In the genomic region with DNA sequence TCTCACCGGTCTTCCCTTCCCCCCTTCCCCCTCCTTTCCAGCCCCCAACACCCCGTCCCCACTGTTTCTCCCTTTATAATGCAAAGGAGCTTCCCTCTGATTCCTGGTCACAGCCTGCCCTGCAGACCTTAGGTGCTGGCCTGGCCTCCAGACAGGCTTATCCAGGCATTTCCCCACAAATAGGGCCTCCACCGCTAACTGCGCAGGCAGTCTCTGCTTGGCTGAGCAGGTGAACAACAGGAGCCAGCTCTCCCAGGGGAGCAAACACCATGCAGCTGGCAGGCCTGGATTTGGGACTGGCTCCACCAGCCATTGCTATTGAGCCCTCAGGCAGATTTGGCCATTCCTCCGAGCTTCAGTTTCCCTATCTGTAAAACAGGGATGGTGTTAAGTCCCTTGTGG, we compare ENCODE assay signal across 12 cellular contexts. TPM values are rescaled to one million over a fixed set of nuclear protein-coding genes. Genes with fewer than 3 reads are reported as not detected.
A peak's percentile ranks its signal among the peaks of the same experiment; 100 is the strongest.
DNase-seq lines count a peak whose midpoint lies in the region; ATAC-seq and TF ChIP-seq lines count a peak whose summit lies in the region.
"Had no signal": no experiment of that assay in that cellular context is flagged by ENCODE, and none has a peak within 500 bp of the region (broad histone marks: within the 10 kb centered on the region; RNA-seq: fewer than 3 reads in every experiment).

No MANE protein-coding gene starts in this region.

- peaks cover 7% of the 10 kb centered on the region for H3K4me1 Mint-ChIP-seq in Calu3 (ENCODE audit: low read depth, unreplicated experiment)

- no peak for ATAC-seq in heart left ventricle
- ATAC-seq in Right ventricle myocardium superior (ENCODE audit: poor library complexity) = no peak
- ATAC-seq in HG03139 (IDR thresholded peaks at IDR 0.05; ENCODE audit: unreplicated experiment) = no peak

- H3K9me3 ChIP-seq in heart left ventricle (no peaks in the 10 kb centered on the region), iPS-18c (ENCODE audit: control insufficient read depth, insufficient read depth, low read length) (no peaks in the 10 kb centered on the region), GM23248 (ENCODE audit: low read depth) (no peaks in the 10 kb centered on the region)
- H3K9me3 ChIP-seq: tibial artery had no signal

- H3K27ac ChIP-seq in heart left ventricle = peak overlapping the region in 11 of 12 donors; percentile 77 to 93 (median 83)
- no peak overlapping the region for H3K27ac ChIP-seq in GM23248

- in situ Hi-C loops in GM23248 (cut with MboI) = no loop called here

- H4K20me1 ChIP-seq in GM23248 (ENCODE audit: insufficient read depth) = no peaks in the 10 kb centered on the region

- H3K27me3 Mint-ChIP-seq in Calu3 (ENCODE audit: unreplicated experiment) = peaks cover 38% of the 10 kb centered on the region

- H3K79me2 ChIP-seq in GM23248 (ENCODE audit: insufficient read depth) = no peaks in the 10 kb centered on the region

- no peak for TF ChIP-seq POLR2A in heart left ventricle (IDR thresholded peaks at IDR 0.05)

- H3K4me2 ChIP-seq in GM23248 (ENCODE audit: unreplicated experiment) = no peak overlapping the region

- H3K27ac Mint-ChIP-seq in Calu3 (ENCODE audit: unreplicated experiment) = no peak overlapping the region

- 63 to 84% (median 82%) methylated on average over 4 to 5 of the region's 5 CpGs for WGBS in heart left ventricle, 4 donors
- WGBS in GM23248 (ENCODE audit: low coverage in 1 of 2, low lambda C conversion rate in 2 of 2, missing lambda C conversion rate in 2 of 2), 2 experiments = 81 to 92% methylated on average over 3 to 5 of the region's 5 CpGs

- H3K27me3 ChIP-seq in heart left ventricle (peaks cover 0 to 10% (median 0%) of the 10 kb centered on the region in 9 donors), GM23248 (replicated peaks; ENCODE audit: insufficient read depth) (no peaks in the 10 kb centered on the region; the same call in 1 of the 2 replicates)

- H3K4me1 ChIP-seq in heart left ventricle = peaks cover 5 to 45% (median 25%) of the 10 kb centered on the region in 12 donors
- no peaks in the 10 kb centered on the region for H3K4me1 ChIP-seq in GM23248 (ENCODE audit: insufficient read depth)

- no peaks in the 10 kb centered on the region for H3F3A ChIP-seq in GM23248 (ENCODE audit: insufficient read depth)

- intact Hi-C loops in heart left ventricle (cut with DNase I) (loop anchor here in 1 of 10 donors (10.0 kb wide), 1 partner anchor 231 kb away; no protein-coding TSS in a partner anchor), Right ventricle myocardium superior (cut with DNase I) (no loop called here), Calu3 (cut with micrococcal nuclease; ENCODE audit: unreplicated experiment) (no loop called here)

- H3K9me2 ChIP-seq in GM23248 (ENCODE audit: insufficient read depth) = no peaks in the 10 kb centered on the region

- no peaks in the 10 kb centered on the region for H3K36me3 Mint-ChIP-seq in Calu3 (ENCODE audit: insufficient read depth, unreplicated experiment)

- H3K36me3 ChIP-seq in heart left ventricle = no peaks in the 10 kb centered on the region
- no peaks in the 10 kb centered on the region for H3K36me3 ChIP-seq in GM23248 (ENCODE audit: low read depth)
- H3K36me3 ChIP-seq: tibial artery had no signal

- CTCF ChIA-PET in Calu3 (lab: Charles Lee) = interaction anchor here (0.6 kb wide), 1 partner anchor 8 kb away, joined by 3 read pairs; no protein-coding TSS in a partner anchor

- H3K4me3 ChIP-seq in heart left ventricle (no peak overlapping the region), iPS-18c (ENCODE audit: insufficient read depth, low read depth, low read length) (peak overlapping the region; percentile 29; the same call in 1 of the 2 replicates), GM23248 (no peak overlapping the region)
- H3K4me3 ChIP-seq: tibial artery had no signal

- no TSS peak for BruUV-seq in Calu3 (replicated peaks; lab: Mats Ljungman, UMichigan)

- H3K4me3 Mint-ChIP-seq in Calu3 (ENCODE audit: low read depth, unreplicated experiment) = no peak overlapping the region

- TF ChIP-seq CTCF in heart left ventricle (IDR thresholded peaks at IDR 0.05) = no peak
- TF ChIP-seq CTCF in Calu3 (IDR thresholded peaks at IDR 0.05; ENCODE audit: unreplicated experiment) = no peak

- no peak for DNase-seq in heart left ventricle
- DNase-seq in Right ventricle myocardium superior = no peak
- DNase-seq in NCI-H345 (lab: John Stamatoyannopoulos, UW) = peak; percentile 82
- peak; percentile 38 for DNase-seq in ureter (ENCODE audit: low spot score)
- no peak for DNase-seq in GM23248
- DNase-seq in Calu3 = no peak
- DNase-seq: glutamatergic neuron, OCI-M1 had no signal

- no peak overlapping the region for H3K9ac ChIP-seq in GM23248

- no peaks in the 10 kb centered on the region for H3K9me3 Mint-ChIP-seq in Calu3 (ENCODE audit: low read depth, unreplicated experiment)

- H2AFZ ChIP-seq in GM23248 = no peak overlapping the region

RNA-seq across cellular contexts. Expression of a gene that starts 46.0 kb away (rescaled TPM):
- total RNA-seq in heart left ventricle (under 1 TPM in 3 of 9 donors, not detected in 6; 0.29 to 0.52 (median 0.32) TPM), Right ventricle myocardium superior (0.35 TPM), ureter (0.78 TPM), Calu3 (2022) (not detected in 2 replicates)
- polyA plus RNA-seq in heart left ventricle (under 1 TPM; 0.08 to 0.65 TPM), GM23248 (2016; fragmentation: Nextera tagmentation; extraction: Ambion mirVana) (not detected in 2 replicates)
- total RNA-seq in GM23248 (2014; rRNA removed; shearing (Covaris generic)) = not detected in 2 replicates
- polyA plus RNA-seq: BJ had no signal

RNA-seq across cellular contexts. Expression of a gene that starts 55.7 kb away (rescaled TPM):
- total RNA-seq in heart left ventricle (10 to 100 TPM; 18.9 to 46.7 (median 24.1) TPM), Right ventricle myocardium superior (23.5 TPM), ureter (27.2 TPM), Calu3 (2022) (32.8 and 35.0 TPM in 2 replicates)
- polyA plus RNA-seq in heart left ventricle (100 to 1,000 TPM in 1 of 2 donors, 10 to 100 TPM in 1; 22.1 to 108 TPM), GM23248 (2016; fragmentation: Nextera tagmentation; extraction: Ambion mirVana) (77.3 and 77.9 TPM in 2 replicates)
- 113 and 139 TPM in 2 replicates for total RNA-seq in GM23248 (2014; rRNA removed; shearing (Covaris generic))

Comparison
In these comparisons a context has a peak if more than half of its experiments do, and no peak if none do; other contexts are left out.
1. DNase-seq: peak in NCI-H345 (single experiment) and ureter (single experiment); none in heart left ventricle (0 of 5), Right ventricle myocardium superior (single experiment), GM23248 (single experiment) and Calu3 (single experiment).